ENCODE assay signal across 5 cellular contexts in the genomic region with DNA sequence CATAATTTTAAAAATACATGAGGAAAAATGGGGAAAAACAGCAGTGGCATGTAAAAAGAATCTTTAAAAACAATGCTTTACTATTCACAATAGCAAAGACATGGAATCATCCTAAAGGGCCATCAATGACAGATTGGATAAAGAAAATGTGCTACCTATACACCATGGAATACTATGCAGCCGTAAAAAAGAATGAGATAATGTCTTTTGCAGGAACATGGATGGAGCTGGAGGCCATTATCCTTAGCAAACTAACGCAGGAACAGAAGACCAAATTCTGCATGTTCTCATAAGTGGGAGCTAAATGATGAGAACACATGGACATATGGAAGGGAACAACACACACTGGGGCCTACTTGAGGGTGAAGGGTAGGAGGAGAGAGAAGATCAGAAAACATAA.
DNase-seq lines count a peak whose midpoint lies in the region; ATAC-seq, FAIRE-seq and TF ChIP-seq lines count a peak whose summit lies in the region.
"Not testable (repeated sequence)": the region's sequence is repeated elsewhere in the genome, so short reads cannot be mapped to it uniquely, and the experiment has no call there.

No MANE protein-coding gene starts in this region.

- not testable (repeated sequence) for DNase-seq in GM12892 (ENCODE audit: insufficient read length); WTC11 (ENCODE audit: low spot score); K562 (ENCODE audit: extremely low read depth in 1 of 4, low spot score in 3 of 4); endothelial cell (ENCODE audit: low spot score)

- H3K79me2 ChIP-seq in K562 (ENCODE audit: control insufficient read depth, insufficient read depth, low read length) = not testable (repeated sequence)

- H3K9me3 Mint-ChIP-seq in WTC11; endothelial cell (ENCODE audit: unreplicated experiment): not testable (repeated sequence)

- not testable (repeated sequence) for H2AFZ ChIP-seq in K562 (ENCODE audit: low read depth, low read length)

- TF ChIP-seq CTCF in HEK293 (tag by site-specific recombination; IDR thresholded peaks at IDR 0.05); WTC11 (IDR thresholded peaks at IDR 0.05); K562 (IDR thresholded peaks at IDR 0.05 in 2 of 3, conservative IDR thresholded peaks at IDR 0.05 in 1 of 3; ENCODE audit: insufficient read depth in 2 of 3, low read depth in 1 of 3, low read length in 3 of 3); endothelial cell (IDR thresholded peaks at IDR 0.05; ENCODE audit: unreplicated experiment): not testable (repeated sequence)

- H3K4me1 Mint-ChIP-seq in WTC11 = peaks cover 63% of the 10 kb centered on the region
- peaks cover 28% of the 10 kb centered on the region for H3K4me1 Mint-ChIP-seq in endothelial cell (ENCODE audit: unreplicated experiment)

- TF ChIP-seq POLR2A in GM12892 (IDR thresholded peaks at IDR 0.05; ENCODE audit: low read depth, low read length); K562 (conservative IDR thresholded peaks at IDR 0.05): not testable (repeated sequence)

- not testable (repeated sequence) for H3K4me3 Mint-ChIP-seq in WTC11
- peak overlapping the region; percentile 12 for H3K4me3 Mint-ChIP-seq in endothelial cell (ENCODE audit: unreplicated experiment)

- ATAC-seq in WTC11, K562: not testable (repeated sequence)

- not testable (repeated sequence) for H3K36me3 Mint-ChIP-seq in WTC11; endothelial cell (ENCODE audit: low read depth, unreplicated experiment)

- peak; percentile 21 for FAIRE-seq in GM12892 (lab: Jason Lieb, UNC)
- FAIRE-seq in K562 (lab: Jason Lieb, UNC) = not testable (repeated sequence)

- not testable (repeated sequence) for BruUV-seq in K562 (replicated peaks; lab: Mats Ljungman, UMichigan)

- intact Hi-C loops in K562 (cut with micrococcal nuclease) = not testable (repeated sequence)

- in situ Hi-C loops in K562 (cut with MboI) = not testable (repeated sequence)

- not testable (repeated sequence) for H3K27me3 Mint-ChIP-seq in WTC11 (ENCODE audit: low read depth); endothelial cell (ENCODE audit: unreplicated experiment)

- not testable (repeated sequence) for H3K9me3 ChIP-seq in HEK293 (ENCODE audit: control insufficient read depth, insufficient read depth, low read depth, low read length); K562 (replicated peaks; ENCODE audit: control insufficient read depth, insufficient read depth, low read depth, low read length)

- H3K4me2 ChIP-seq in K562 (ENCODE audit: insufficient read depth, low read length) = not testable (repeated sequence)

- H3K9ac ChIP-seq in K562 (ENCODE audit: insufficient read depth in 1 of 2, low read depth in 2 of 2, low read length in 2 of 2) = not testable (repeated sequence)

- CTCF ChIA-PET in HEK293 (lab: Yijun Ruan, JAX) (interaction anchor here (0.8 to 1.5 kb wide), 3 partner anchors 12 to 209 kb away, joined by 3 read pairs; no protein-coding TSS in a partner anchor), WTC11 (lab: Charles Lee) (interaction anchor here (2.4 kb wide), 1 partner anchor 11 kb away, joined by 10 read pairs; no protein-coding TSS in a partner anchor)
- CTCF ChIA-PET in K562 (lab: Yijun Ruan, JAX; ENCODE audit: low intra/inter-chr PET ratio) = not testable (repeated sequence)

- POLR2A ChIA-PET in HEK293 (lab: Yijun Ruan, JAX); WTC11 (lab: Charles Lee): not testable (repeated sequence)
- POLR2A ChIA-PET in K562 (lab: Yijun Ruan, JAX) = interaction anchor here (1.1 to 1.3 kb wide), 2 partner anchors 10 kb away, joined by 3 read pairs; no protein-coding TSS in a partner anchor

- TF ChIP-seq RAD21 in K562 (CRISPR knock-in tag; conservative IDR thresholded peaks at IDR 0.05 in 1 of 2, IDR thresholded peaks at IDR 0.05 in 1 of 2) = not testable (repeated sequence)

- H3K27ac ChIP-seq in HEK293 (ENCODE audit: extremely low read depth, low read depth, low read length); K562 (ENCODE audit: extremely low read depth, low read depth, low read length): not testable (repeated sequence)

- 0 out of 2 replicates have a peak overlapping the region, but pooled peaks have one; percentile 46 for H3K27ac Mint-ChIP-seq in WTC11
- not testable (repeated sequence) for H3K27ac Mint-ChIP-seq in endothelial cell (ENCODE audit: unreplicated experiment)

- WGBS in K562 (ENCODE audit: insufficient coverage, low coverage, missing lambda C conversion rate) = 7% methylated on average over 2 of the region's 2 CpGs

- H3K9me1 ChIP-seq in K562 (ENCODE audit: control insufficient read depth, insufficient read depth, low read length) = not testable (repeated sequence)

- H4K20me1 ChIP-seq in K562 (replicated peaks; ENCODE audit: control insufficient read depth, insufficient read depth, low read length) = not testable (repeated sequence)

- not testable (repeated sequence) for H3K4me3 ChIP-seq in HEK293 (ENCODE audit: low read depth, low read length); K562

- not testable (repeated sequence) for TF ChIP-seq EP300 in K562 (IDR thresholded peaks at IDR 0.05; ENCODE audit: low read length)

- not testable (repeated sequence) for H3K4me1 ChIP-seq in HEK293 (ENCODE audit: control insufficient read depth, insufficient read depth, low read length); K562 (replicated peaks in 1 of 2; ENCODE audit: control insufficient read depth in 2 of 2, insufficient read depth in 2 of 2, low read length in 2 of 2)

- H3K27me3 ChIP-seq in K562 (ENCODE audit: control insufficient read depth in 2 of 2, insufficient read depth in 2 of 2, low read length in 2 of 2) = not testable (repeated sequence)

- not testable (repeated sequence) for H3K36me3 ChIP-seq in HEK293 (ENCODE audit: control insufficient read depth in 2 of 2, insufficient read depth in 1 of 2, low read length in 2 of 2); K562 (ENCODE audit: control insufficient read depth, insufficient read depth, low read length)

TF ChIP-seq in HEK293, 187 proteins besides CTCF, POLR2A, EP300 and RAD21:
- TF ChIP-seq ZNF146 (tag by site-specific recombination; IDR thresholded peaks at IDR 0.05) = peak; percentile 88
- TF ChIP-seq, protein P1, sequence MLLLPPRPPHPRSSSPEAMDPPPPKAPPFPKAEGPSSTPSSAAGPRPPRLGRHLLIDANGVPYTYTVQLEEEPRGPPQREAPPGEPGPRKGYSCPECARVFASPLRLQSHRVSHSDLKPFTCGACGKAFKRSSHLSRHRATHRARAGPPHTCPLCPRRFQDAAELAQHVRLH (tag by site-specific recombination; IDR thresholded peaks at IDR 0.05) = 0 out of 2 replicates have a peak, but pooled peaks have one; percentile 48

TF ChIP-seq in K562, 482 proteins besides CTCF, POLR2A, EP300 and RAD21:
- TF ChIP-seq ZNF146 (CRISPR knock-in tag; IDR thresholded peaks at IDR 0.05; ENCODE audit: unreplicated experiment) = peak; percentile 57
